Comparison of ENCODE assay signal across 21 cellular contexts in genomic region chr3:152491922-152492321, GRCh38.
DNase-seq lines count a peak whose midpoint lies in the region; ATAC-seq, FAIRE-seq and TF ChIP-seq lines count a peak whose summit lies in the region.
"Had no signal": no experiment of that assay in that cellular context is flagged by ENCODE, and none has a peak within 500 bp of the region (broad histone marks: within the 10 kb centered on the region; RNA-seq: fewer than 3 reads in every experiment).

No MANE protein-coding gene starts in this region.

- H3K4me3 ChIP-seq in GM12865 (ENCODE audit: low read depth, low read length) (no peak overlapping the region), kidney (ENCODE audit: low read length in 2 of 2) (no peak overlapping the region)
- H3K4me3 ChIP-seq: A549, left ventricle myocardium inferior, prostate gland, transverse colon had no signal

- intact Hi-C loops in kidney (cut with DNase I) = no loop called here

- H3K4me1 ChIP-seq in kidney (ENCODE audit: control insufficient read depth in 1 of 2, insufficient read depth in 1 of 2, low read depth in 1 of 2, low read length in 2 of 2) = no peaks in the 10 kb centered on the region
- H3K4me1 ChIP-seq: A549, prostate gland, transverse colon had no signal

- H3K27ac ChIP-seq in kidney (ENCODE audit: low read depth in 2 of 2, low read length in 2 of 2) = no peak overlapping the region
- H3K27ac ChIP-seq: A549, left ventricle myocardium inferior, prostate gland, RWPE1, transverse colon had no signal

- H3K9me3 ChIP-seq in kidney (ENCODE audit: control insufficient read depth in 1 of 2, low read length in 2 of 2) = no peaks in the 10 kb centered on the region
- H3K9me3 ChIP-seq: A549, prostate gland, transverse colon had no signal

- DNase-seq in GM12865 (ENCODE audit: low read depth) (peak; percentile 47), NCI-H1694 (lab: John Stamatoyannopoulos, UW) (no peak), T-helper 9 cell (no peak), kidney (no peak)
- DNase-seq: activated effector memory CD4-positive, alpha-beta T cell treated with Interleukin-2 at 50 U/mL for 16 hours; amygdala; CD4-positive, CD25-positive, alpha-beta regulatory T cell; DND-41; KBM-7; left ventricle myocardium inferior; NCI-H1105 treated with DMSO at 0.1 percent for 48 hours; stimulated activated naive CD4-positive, alpha-beta T cell; transverse colon had no signal

- no peaks in the 10 kb centered on the region for H3K36me3 ChIP-seq in kidney (ENCODE audit: control insufficient read depth in 1 of 2, insufficient read depth in 2 of 2, low read length in 2 of 2)
- H3K36me3 ChIP-seq: left ventricle myocardium inferior, prostate gland, transverse colon had no signal

- ATAC-seq in GM19395 (IDR thresholded peaks at IDR 0.05; ENCODE audit: unreplicated experiment) = peak; percentile 77
- ATAC-seq in HG02870 (IDR thresholded peaks at IDR 0.05; ENCODE audit: unreplicated experiment) = peak; percentile 79
- ATAC-seq in HG03460 (IDR thresholded peaks at IDR 0.05; ENCODE audit: unreplicated experiment) = peak; percentile 56
- no peak for ATAC-seq in HG02678 (IDR thresholded peaks at IDR 0.05; ENCODE audit: unreplicated experiment)
- ATAC-seq: A549 had no signal

- no peak for TF ChIP-seq CTCF in GM12865 (IDR thresholded peaks at IDR 0.05; ENCODE audit: insufficient read depth, low read depth, low read length, missing control alignments)
- no peak for TF ChIP-seq CTCF in kidney (IDR thresholded peaks at IDR 0.05; ENCODE audit: borderline replicate concordance, extremely low read depth, insufficient read depth)

- H3K9ac ChIP-seq in kidney (ENCODE audit: low read length in 2 of 2) = no peak overlapping the region

- no peak for FAIRE-seq in kidney (lab: Jason Lieb, UNC)
- FAIRE-seq: A549, H54 had no signal
